Comparison of ENCODE assay signal across 14 cellular contexts in the genomic region with DNA sequence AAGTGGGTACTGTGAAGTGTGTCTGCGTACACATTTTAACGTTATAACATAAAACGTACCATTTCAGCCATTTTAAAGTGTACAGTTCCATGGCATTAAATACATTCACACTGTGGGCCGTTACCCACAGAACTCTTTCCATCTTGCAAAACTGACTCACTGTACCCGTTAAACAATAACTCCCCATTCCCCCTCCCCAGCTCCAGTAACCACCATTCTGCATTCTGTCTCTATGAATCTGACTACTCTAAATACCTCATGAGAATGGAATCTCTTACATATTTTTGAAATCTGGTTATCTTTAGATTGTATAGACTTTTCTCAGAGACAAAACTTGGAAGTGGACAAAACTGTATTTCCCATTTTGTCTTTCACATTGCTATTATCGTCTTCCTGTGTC. TPM values are rescaled to one million over a fixed set of nuclear protein-coding genes. Genes with fewer than 3 reads are reported as not detected.
A peak's percentile ranks its signal among the peaks of the same experiment; 100 is the strongest.
DNase-seq lines count a peak whose midpoint lies in the region; ATAC-seq and TF ChIP-seq lines count a peak whose summit lies in the region.
"Had no signal": no experiment of that assay in that cellular context is flagged by ENCODE, and none has a peak within 500 bp of the region (broad histone marks: within the 10 kb centered on the region; RNA-seq: fewer than 3 reads in every experiment).

No MANE protein-coding gene starts in this region.

- H3K27me3 Mint-ChIP-seq in nephron (ENCODE audit: low read depth), result no peaks in the 10 kb centered on the region
- no peaks in the 10 kb centered on the region for H3K27me3 Mint-ChIP-seq in naive thymus-derived CD4-positive, alpha-beta T cell
- H3K27me3 Mint-ChIP-seq: activated CD4-positive, alpha-beta T cell treated with anti-CD3 and anti-CD28 coated beads, Interleukin-2, amount 10 ng/mL, durations not matched to agents 7 days and 5 days had no signal

- H3K4me3 Mint-ChIP-seq in nephron, result no peak overlapping the region
- H3K4me3 Mint-ChIP-seq in naive thymus-derived CD4-positive, alpha-beta T cell, result no peak overlapping the region
- H3K4me3 Mint-ChIP-seq: activated CD4-positive, alpha-beta T cell treated with anti-CD3 and anti-CD28 coated beads, Interleukin-2, amount 10 ng/mL, durations not matched to agents 7 days and 5 days had no signal

- intact Hi-C loops in naive thymus-derived CD4-positive, alpha-beta T cell (cut with micrococcal nuclease), result no loop called here
- intact Hi-C loops in left ventricle myocardium inferior (cut with micrococcal nuclease), result no loop called here

- peaks cover 0 to 4% (median 0%) of the 10 kb centered on the region in 3 experiments for H3K36me3 ChIP-seq in naive thymus-derived CD4-positive, alpha-beta T cell (ENCODE audit: control insufficient read depth in 2 of 3, insufficient read depth in 3 of 3, low read length in 3 of 3)
- peaks cover 9% of the 10 kb centered on the region for H3K36me3 ChIP-seq in left ventricle myocardium inferior
- H3K36me3 ChIP-seq: MG63 had no signal

- no peaks in the 10 kb centered on the region for H3K9me3 Mint-ChIP-seq in nephron
- H3K9me3 Mint-ChIP-seq in naive thymus-derived CD4-positive, alpha-beta T cell, result no peaks in the 10 kb centered on the region
- H3K9me3 Mint-ChIP-seq: activated CD4-positive, alpha-beta T cell treated with anti-CD3 and anti-CD28 coated beads, Interleukin-2, amount 10 ng/mL, durations not matched to agents 7 days and 5 days had no signal

- DNase-seq in Caki2 (ENCODE audit: low read depth) (peak; percentile 51), HS-27A (ENCODE audit: low read depth) (peak; percentile 49), astrocyte of the cerebellum (ENCODE audit: low read depth) (peak; percentile 47), left ventricle myocardium inferior (no peak), NCI-H2196 treated with DMSO at 0.1 percent for 48 hours (lab: John Stamatoyannopoulos, UW; ENCODE audit: unreplicated experiment) (no peak), amygdala (lab: John Stamatoyannopoulos, UW) (no peak)
- no peak for DNase-seq in naive thymus-derived CD4-positive, alpha-beta T cell
- DNase-seq: activated CD4-positive, alpha-beta T cell treated with anti-CD3 and anti-CD28 coated beads, Interleukin-2, amount 10 ng/mL, durations not matched to agents 7 days and 5 days; MG63; midbrain; NCI-H2081 had no signal

- H3K36me3 Mint-ChIP-seq in nephron (ENCODE audit: low read depth), result peaks cover 8% of the 10 kb centered on the region
- peaks cover 4 to 11% (median 7%) of the 10 kb centered on the region in 5 donors for H3K36me3 Mint-ChIP-seq in naive thymus-derived CD4-positive, alpha-beta T cell

- no peaks in the 10 kb centered on the region for H3K9me3 ChIP-seq in naive thymus-derived CD4-positive, alpha-beta T cell (ENCODE audit: control insufficient read depth in 2 of 3, low read length in 3 of 3)
- H3K9me3 ChIP-seq in left ventricle myocardium inferior (replicated peaks), result no peaks in the 10 kb centered on the region
- H3K9me3 ChIP-seq: MG63 had no signal

- no peak for ATAC-seq in naive thymus-derived CD4-positive, alpha-beta T cell

- no peak for TF ChIP-seq CTCF in astrocyte of the cerebellum (IDR thresholded peaks at IDR 0.05; ENCODE audit: low read depth, low read length, missing control alignments)
- TF ChIP-seq CTCF in nephron (IDR thresholded peaks at IDR 0.05; ENCODE audit: unreplicated experiment in 3 of 3), result no peak
- no peak for TF ChIP-seq CTCF in left ventricle myocardium inferior (IDR thresholded peaks at IDR 0.05; ENCODE audit: borderline replicate concordance)

- no peaks in the 10 kb centered on the region for H3K4me1 ChIP-seq in naive thymus-derived CD4-positive, alpha-beta T cell (ENCODE audit: control insufficient read depth in 2 of 2, insufficient read depth in 2 of 2, low read length in 2 of 2)
- H3K4me1 ChIP-seq in left ventricle myocardium inferior, result peaks cover 3% of the 10 kb centered on the region
- H3K4me1 ChIP-seq: parathyroid adenoma had no signal

- POLR2A ChIA-PET in naive thymus-derived CD4-positive, alpha-beta T cell (lab: Charles Lee), result no interaction called here

- no peak overlapping the region for H3K4me3 ChIP-seq in astrocyte of the cerebellum (ENCODE audit: low read depth, low read length)
- H3K4me3 ChIP-seq in naive thymus-derived CD4-positive, alpha-beta T cell (ENCODE audit: low read length), result no peak overlapping the region
- no peak overlapping the region for H3K4me3 ChIP-seq in left ventricle myocardium inferior
- H3K4me3 ChIP-seq: MG63 had no signal

- H3K27ac Mint-ChIP-seq in nephron, result peak overlapping the region; percentile 13 to 48 (median 31)
- peak overlapping the region in 1 of 9 donors; percentile 12 for H3K27ac Mint-ChIP-seq in naive thymus-derived CD4-positive, alpha-beta T cell
- H3K27ac Mint-ChIP-seq: activated CD4-positive, alpha-beta T cell treated with anti-CD3 and anti-CD28 coated beads, Interleukin-2, amount 10 ng/mL, durations not matched to agents 7 days and 5 days had no signal

- no peaks in the 10 kb centered on the region for H3K27me3 ChIP-seq in naive thymus-derived CD4-positive, alpha-beta T cell (ENCODE audit: control insufficient read depth in 2 of 2, insufficient read depth in 2 of 2, low read length in 2 of 2)
- no peaks in the 10 kb centered on the region for H3K27me3 ChIP-seq in left ventricle myocardium inferior (ENCODE audit: low read depth)
- H3K27me3 ChIP-seq: MG63 had no signal

- CTCF ChIA-PET in naive thymus-derived CD4-positive, alpha-beta T cell (lab: Charles Lee), result no interaction called here

- in situ Hi-C loops in Caki2 (cut with HindIII; ENCODE audit: low pct_unique_long_range_greater_than_20kb, low sequenced_read_pairs), result no loop called here
- in situ Hi-C loops in astrocyte of the cerebellum (cut with HindIII; ENCODE audit: low sequenced_read_pairs), result no loop called here

- no peak overlapping the region for H3K27ac ChIP-seq in naive thymus-derived CD4-positive, alpha-beta T cell (ENCODE audit: low read depth, low read length)
- H3K27ac ChIP-seq in left ventricle myocardium inferior (replicated peaks), result no peak overlapping the region
- H3K27ac ChIP-seq: C4-2B, parathyroid adenoma had no signal

- H3K4me1 Mint-ChIP-seq in nephron, result peaks cover 13% of the 10 kb centered on the region
- peaks cover 0 to 19% (median 9%) of the 10 kb centered on the region in 7 donors for H3K4me1 Mint-ChIP-seq in naive thymus-derived CD4-positive, alpha-beta T cell

RNA-seq across cellular contexts. Expression of gene ARL3, which starts 9.3 kb away (rescaled TPM):
- 9.1 and 14.3 TPM in 2 replicates for total RNA-seq in Caki2 (2014; rRNA removed; shearing (Covaris generic); ENCODE audit: low replicate concordance)
- 1 to 10 TPM; 1.3 to 5.1 (median 2.9) TPM for total RNA-seq in naive thymus-derived CD4-positive, alpha-beta T cell
- 1 to 10 TPM; 2.2 to 3.4 TPM for polyA plus RNA-seq in naive thymus-derived CD4-positive, alpha-beta T cell
- 13.4 TPM for total RNA-seq in left ventricle myocardium inferior

RNA-seq across cellular contexts. Expression of gene SFXN2, which starts 9.5 kb away (rescaled TPM):
- total RNA-seq in Caki2 (2014; rRNA removed; shearing (Covaris generic); ENCODE audit: low replicate concordance), result 9.5 and 22.1 TPM in 2 replicates
- 10 to 100 TPM; 11.6 to 32.1 (median 26.8) TPM for total RNA-seq in naive thymus-derived CD4-positive, alpha-beta T cell
- 10 to 100 TPM; 11.4 to 17.5 TPM for polyA plus RNA-seq in naive thymus-derived CD4-positive, alpha-beta T cell
- total RNA-seq in left ventricle myocardium inferior, result 1.6 TPM

RNA-seq across cellular contexts. Expression of gene WBP1L, which starts 38.8 kb away (rescaled TPM):
- total RNA-seq in Caki2 (2014; rRNA removed; shearing (Covaris generic); ENCODE audit: low replicate concordance), result 8.1 and 12.7 TPM in 2 replicates
- total RNA-seq in naive thymus-derived CD4-positive, alpha-beta T cell, result 10 to 100 TPM; 20.5 to 37.9 (median 34.1) TPM
- 10 to 100 TPM; 19.4 to 30.3 TPM for polyA plus RNA-seq in naive thymus-derived CD4-positive, alpha-beta T cell
- total RNA-seq in left ventricle myocardium inferior, result 22.6 TPM

Comparison
In these comparisons a context has a peak if more than half of its experiments do, and no peak if none do; other contexts are left out.
1. DNase-seq: peak in Caki2 (single experiment), HS-27A (single experiment) and astrocyte of the cerebellum (single experiment); none in naive thymus-derived CD4-positive, alpha-beta T cell (0 of 9), left ventricle myocardium inferior (single experiment), NCI-H2196 treated with DMSO at 0.1 percent for 48 hours (single experiment) and amygdala (0 of 56).